8 cellular contexts compared by ENCODE assay signal in genomic region chr9:38065369-38066075, GRCh38. TPM values are rescaled to one million over a fixed set of nuclear protein-coding genes. Genes with fewer than 3 reads are reported as not detected.
DNase-seq lines count a peak whose midpoint lies in the region; ATAC-seq and TF ChIP-seq lines count a peak whose summit lies in the region.

No MANE protein-coding gene starts in this region.

- DNase-seq in GM06990 (ENCODE audit: extremely low read depth, insufficient read length), result peak; percentile 30
- no peak for DNase-seq in H9
- DNase-seq in RWPE1 (ENCODE audit: low spot score), result no peak
- DNase-seq in activated CD4-positive, CD25-positive, alpha-beta regulatory T cell treated with anti-CD3 and anti-CD28 coated beads, Interleukin-2, amount 50 U/mL, for 72 hours, result no peak
- no peak for DNase-seq in activated T-cell treated with anti-CD3 and anti-CD28 coated beads, Interleukin-2, amount 50 U/mL, for 4 hours
- no peak for DNase-seq in glomerular visceral epithelial cell (ENCODE audit: extremely low spot score)

- H3T11ph ChIP-seq in H9 (ENCODE audit: low read length), result no peak overlapping the region

- no peaks in the 10 kb centered on the region; the same call in 1 of the 2 replicates for H3K4me1 ChIP-seq in H9 (ENCODE audit: insufficient read depth, low read length)
- peaks cover 48% of the 10 kb centered on the region for H3K4me1 ChIP-seq in mesodermal cell (ENCODE audit: control insufficient read depth, insufficient read depth, low read length, poor library complexity, severe bottlenecking)

- H3K18ac ChIP-seq in H9 (ENCODE audit: insufficient read length, low read depth, low read length), result no peak overlapping the region

- H3K23me2 ChIP-seq in H9 (ENCODE audit: insufficient read length, low read depth, low read length, poor library complexity, severe bottlenecking), result peaks cover 21% of the 10 kb centered on the region

- H3K56ac ChIP-seq in H9 (ENCODE audit: insufficient read length, low read depth, low read length), result no peak overlapping the region

- H3K27ac ChIP-seq in H9 (ENCODE audit: insufficient read length, low read depth, low read length) (no peak overlapping the region), RWPE1 (peak overlapping the region; percentile 89), mesodermal cell (ENCODE audit: low read depth, low read length, severe bottlenecking) (no peak overlapping the region)

- CTCF ChIA-PET in RWPE1 (lab: Yijun Ruan, JAX), result interaction anchor here (0.6 to 2.2 kb wide), 2 partner anchors 152 to 230 kb away, joined by 3 to 11 read pairs; no protein-coding TSS in a partner anchor

- peak overlapping the region; percentile 50 to 74; a peak in 4 of 5 replicates for H3K4me3 Mint-ChIP-seq in H9
- no peak overlapping the region for H3K4me3 Mint-ChIP-seq in activated T-cell treated with anti-CD3 and anti-CD28 coated beads, Interleukin-2, amount 50 U/mL, for 4 hours

- no peak overlapping the region for H3K14ac ChIP-seq in H9 (ENCODE audit: insufficient read depth, low read length)

- peaks cover 4% of the 10 kb centered on the region; the same call in 1 of the 2 replicates for H3K79me2 ChIP-seq in H9 (ENCODE audit: insufficient read depth, low read length)

- no peak overlapping the region for H2AFZ ChIP-seq in H9 (ENCODE audit: low read length)

- no peak overlapping the region for H2BK20ac ChIP-seq in H9 (ENCODE audit: low read depth, low read length, poor library complexity, severe bottlenecking)

- H3K36me3 Mint-ChIP-seq in H9 (ENCODE audit: insufficient read depth in 1 of 3, low read depth in 3 of 3), result peaks cover 0 to 7% (median 0%) of the 10 kb centered on the region in 3 experiments; a peak in 4 of 7 replicates
- no peaks in the 10 kb centered on the region for H3K36me3 Mint-ChIP-seq in activated T-cell treated with anti-CD3 and anti-CD28 coated beads, Interleukin-2, amount 50 U/mL, for 4 hours (ENCODE audit: insufficient read depth)

- no peak overlapping the region for H4K5ac ChIP-seq in H9 (ENCODE audit: insufficient read length, low read depth, low read length)

- H3K9me3 ChIP-seq in H9 (ENCODE audit: control insufficient read depth, low read depth, low read length) (no peaks in the 10 kb centered on the region), mesodermal cell (ENCODE audit: control insufficient read depth, low read length) (no peaks in the 10 kb centered on the region)

- H3K4me2 ChIP-seq in H9 (ENCODE audit: insufficient read depth, insufficient read length, low read length), result peak overlapping the region; percentile 7

- H2BK12ac ChIP-seq in H9 (ENCODE audit: insufficient read length, low read depth, low read length), result no peak overlapping the region

- no peak overlapping the region for H3K23ac ChIP-seq in H9 (ENCODE audit: insufficient read length, low read depth, low read length)

- no peak overlapping the region for H4K8ac ChIP-seq in H9 (replicated peaks; ENCODE audit: insufficient read length, low read depth, low read length)

- H3K4ac ChIP-seq in H9 (ENCODE audit: low read depth, low read length), result no peak overlapping the region

- H3K79me1 ChIP-seq in H9 (ENCODE audit: insufficient read depth, low read depth, low read length, poor library complexity, severe bottlenecking), result peaks cover 2% of the 10 kb centered on the region

- no peak overlapping the region for H3K4me3 ChIP-seq in GM06990 (replicated peaks; ENCODE audit: low read depth, low read length)
- peak overlapping the region; percentile 72 for H3K4me3 ChIP-seq in mesodermal cell (ENCODE audit: extremely low read depth, insufficient read depth, low read length, poor library complexity, severe bottlenecking)

- peaks cover 53 to 59% of the 10 kb centered on the region in 2 experiments for H3K4me1 Mint-ChIP-seq in H9
- peaks cover 17% of the 10 kb centered on the region for H3K4me1 Mint-ChIP-seq in activated T-cell treated with anti-CD3 and anti-CD28 coated beads, Interleukin-2, amount 50 U/mL, for 4 hours (ENCODE audit: low read depth)

- H3K27me3 ChIP-seq in GM06990 (replicated peaks; ENCODE audit: control insufficient read depth, insufficient read depth, low read length) (peaks cover 2% of the 10 kb centered on the region; the same call in 1 of the 2 replicates), H9 (ENCODE audit: insufficient read depth, low read length) (no peaks in the 10 kb centered on the region; the same call in 1 of the 2 replicates)

- H2AK5ac ChIP-seq in H9 (ENCODE audit: insufficient read length, low read length), result no peak overlapping the region

- no peaks in the 10 kb centered on the region; a peak in 1 of 5 replicates for H3K9me3 Mint-ChIP-seq in H9
- no peaks in the 10 kb centered on the region for H3K9me3 Mint-ChIP-seq in activated T-cell treated with anti-CD3 and anti-CD28 coated beads, Interleukin-2, amount 50 U/mL, for 4 hours

- peaks cover 11% of the 10 kb centered on the region for H3K27me3 Mint-ChIP-seq in H9 (ENCODE audit: low read depth)
- H3K27me3 Mint-ChIP-seq in activated T-cell treated with anti-CD3 and anti-CD28 coated beads, Interleukin-2, amount 50 U/mL, for 4 hours (ENCODE audit: low read depth), result peaks cover 11% of the 10 kb centered on the region

- no peak overlapping the region for H2BK120ac ChIP-seq in H9 (ENCODE audit: low read depth, low read length, poor library complexity, severe bottlenecking)

- TF ChIP-seq CTCF in GM06990 (IDR thresholded peaks at IDR 0.05; ENCODE audit: insufficient read depth, low read length, poor library complexity, severe bottlenecking), result no peak
- TF ChIP-seq CTCF in H9 (conservative IDR thresholded peaks at IDR 0.05), result no peak
- no peak for TF ChIP-seq CTCF in RWPE1 (conservative IDR thresholded peaks at IDR 0.05; ENCODE audit: low read depth)

- H3K36me3 ChIP-seq in GM06990 (ENCODE audit: control insufficient read depth, insufficient read depth, low read length) (no peaks in the 10 kb centered on the region), mesodermal cell (ENCODE audit: control insufficient read depth, insufficient read depth, low read length) (peaks cover 35% of the 10 kb centered on the region)

- POLR2A ChIA-PET in RWPE1 (lab: Yijun Ruan, JAX; ENCODE audit: low non-redundant PET), result interaction anchor here (0.6 kb wide), 1 partner anchor 1681 kb away, joined by 6 read pairs; no protein-coding TSS in a partner anchor

- no peak overlapping the region for H2BK15ac ChIP-seq in H9 (ENCODE audit: low read depth, low read length)

- no CpG with 5 or more reads among the region's 9 CpGs for WGBS in H9 (ENCODE audit: extremely low coverage, insufficient read length, low lambda C conversion rate)
- WGBS in mesodermal cell (ENCODE audit: insufficient coverage in 2 of 2), 2 experiments, result 63% methylated on average over 7 to 8 of the region's 9 CpGs

- H4K91ac ChIP-seq in H9 (ENCODE audit: insufficient read length, low read depth, low read length), result no peak overlapping the region

- no peak for ATAC-seq in HG03571 (IDR thresholded peaks at IDR 0.05; ENCODE audit: unreplicated experiment)
- no peak for ATAC-seq in activated T-cell treated with anti-CD3 and anti-CD28 coated beads, Interleukin-2, amount 50 U/mL, for 4 hours

- peaks cover 2% of the 10 kb centered on the region for H4K20me1 ChIP-seq in H9 (ENCODE audit: control insufficient read depth, insufficient read depth, insufficient read length)

- no peak overlapping the region for H2BK5ac ChIP-seq in H9 (ENCODE audit: insufficient read length, low read length)

- no peak overlapping the region for H3K9ac ChIP-seq in H9 (ENCODE audit: extremely low read depth, insufficient read length, low read length)

- H3K27ac Mint-ChIP-seq in H9, result no peak overlapping the region; a peak in 1 of 7 replicates

RNA-seq across cellular contexts. Expression of gene SHB, which starts 3.5 kb away (rescaled TPM):
- total RNA-seq in H9 (2021), result 13.8 and 14.6 TPM in 2 replicates
- 16.0 TPM for polyA plus RNA-seq in mesodermal cell (2013, experiment 1 of 2)
- 15.2 TPM for polyA plus RNA-seq in mesodermal cell (2013, experiment 2 of 2)
- total RNA-seq in activated T-cell treated with anti-CD3 and anti-CD28 coated beads, Interleukin-2, amount 50 U/mL, for 4 hours, result 1 to 10 TPM; 2.6 to 4.0 (median 3.4) TPM
